18 cellular contexts compared by ENCODE assay signal in genomic region chr1:21304488-21304887, GRCh38. TPM values are rescaled to one million over a fixed set of nuclear protein-coding genes. Genes with fewer than 3 reads are reported as not detected.
DNase-seq lines count a peak whose midpoint lies in the region; ATAC-seq, FAIRE-seq and TF ChIP-seq lines count a peak whose summit lies in the region.
"Had no signal": no experiment of that assay in that cellular context is flagged by ENCODE, and none has a peak within 500 bp of the region (broad histone marks: within the 10 kb centered on the region; RNA-seq: fewer than 3 reads in every experiment).

No MANE protein-coding gene starts in this region.

- peak overlapping the region; percentile 38 for H3K27ac Mint-ChIP-seq in activated CD4-positive, alpha-beta T cell treated with anti-CD3 and anti-CD28 coated beads, Interleukin-2, amount 10 ng/mL, durations not matched to agents 7 days and 5 days
- H3K27ac Mint-ChIP-seq in activated naive CD4-positive, alpha-beta T cell treated with anti-CD3 and anti-CD28 coated beads, Interleukin-2, amount 50 U/mL, for 72 hours, result no peak overlapping the region
- H3K27ac Mint-ChIP-seq: T-helper 2 cell treated with Interferon-gamma antibody and Interleukin-4, amounts not matched to agents 5 μg/mL and 100 μg/mL, for 36 hours had no signal

- H3K27me3 ChIP-seq in fibroblast of lung (ENCODE audit: control insufficient read depth, insufficient read depth, low read length) (no peaks in the 10 kb centered on the region), subcutaneous abdominal adipose tissue (ENCODE audit: control insufficient read depth in 5 of 5, insufficient read depth in 4 of 5, low read length in 5 of 5) (no peaks in the 10 kb centered on the region), right lobe of liver (no peaks in the 10 kb centered on the region)

- no peaks in the 10 kb centered on the region for H3K27me3 Mint-ChIP-seq in activated CD4-positive, alpha-beta T cell treated with anti-CD3 and anti-CD28 coated beads, Interleukin-2, amount 10 ng/mL, durations not matched to agents 7 days and 5 days

- H3K79me2 ChIP-seq in fibroblast of lung (ENCODE audit: control insufficient read depth, insufficient read depth, low read length), result peaks cover 48% of the 10 kb centered on the region

- no peaks in the 10 kb centered on the region for H3K9me3 Mint-ChIP-seq in activated CD4-positive, alpha-beta T cell treated with anti-CD3 and anti-CD28 coated beads, Interleukin-2, amount 10 ng/mL, durations not matched to agents 7 days and 5 days
- H3K9me3 Mint-ChIP-seq in activated naive CD4-positive, alpha-beta T cell treated with anti-CD3 and anti-CD28 coated beads, Interleukin-2, amount 50 U/mL, for 72 hours, result no peaks in the 10 kb centered on the region
- H3K9me3 Mint-ChIP-seq: H9; T-helper 2 cell treated with Interferon-gamma antibody and Interleukin-4, amounts not matched to agents 5 μg/mL and 100 μg/mL, for 36 hours had no signal

- H3K4me1 ChIP-seq in fibroblast of lung (ENCODE audit: control insufficient read depth, extremely low read depth, insufficient read depth, low read length) (peaks cover 49% of the 10 kb centered on the region), subcutaneous abdominal adipose tissue (ENCODE audit: control insufficient read depth in 5 of 5, insufficient read depth in 5 of 5, low read length in 5 of 5) (peaks cover 6 to 54% (median 38%) of the 10 kb centered on the region in 5 donors), right lobe of liver (peaks cover 0 to 9% (median 3%) of the 10 kb centered on the region in 4 donors)

- intact Hi-C loops in right lobe of liver (cut with DNase I), result no loop called here

- H3K9ac ChIP-seq in fibroblast of lung (ENCODE audit: insufficient read depth, low read length), result no peak overlapping the region
- no peak overlapping the region for H3K9ac ChIP-seq in subcutaneous abdominal adipose tissue (ENCODE audit: low read length in 5 of 5)

- no peak for ATAC-seq in right lobe of liver
- ATAC-seq in activated naive CD4-positive, alpha-beta T cell treated with anti-CD3 and anti-CD28 coated beads, Interleukin-2, amount 50 U/mL, for 72 hours, result no peak
- ATAC-seq: lower lobe of right lung had no signal

- no peak overlapping the region for H3K4me3 Mint-ChIP-seq in activated CD4-positive, alpha-beta T cell treated with anti-CD3 and anti-CD28 coated beads, Interleukin-2, amount 10 ng/mL, durations not matched to agents 7 days and 5 days
- H3K4me3 Mint-ChIP-seq: H9; T-helper 2 cell treated with Interferon-gamma antibody and Interleukin-4, amounts not matched to agents 5 μg/mL and 100 μg/mL, for 36 hours had no signal

- H3K4me3 ChIP-seq in fibroblast of lung (replicated peaks in 1 of 4; ENCODE audit: control extremely low read depth in 1 of 4, insufficient read depth in 1 of 4, low read depth in 3 of 4, low read length in 4 of 4) (no peak overlapping the region), subcutaneous abdominal adipose tissue (ENCODE audit: low read depth in 1 of 5, low read length in 5 of 5) (no peak overlapping the region), right lobe of liver (no peak overlapping the region)
- H3K4me3 ChIP-seq: lower lobe of right lung, thoracic aorta had no signal

- no peak overlapping the region for H2AFZ ChIP-seq in fibroblast of lung (ENCODE audit: low read length)

- POLR2A ChIA-PET in activated CD4-positive, alpha-beta T cell treated with anti-CD3 and anti-CD28 coated beads, Interleukin-2, amount 10 ng/mL, durations not matched to agents 7 days and 5 days (lab: Charles Lee), result no interaction called here
- POLR2A ChIA-PET in RWPE1 (lab: Yijun Ruan, JAX; ENCODE audit: low non-redundant PET), result no interaction called here

- peaks cover 67% of the 10 kb centered on the region for H3K4me1 Mint-ChIP-seq in activated CD4-positive, alpha-beta T cell treated with anti-CD3 and anti-CD28 coated beads, Interleukin-2, amount 10 ng/mL, durations not matched to agents 7 days and 5 days

- 89% methylated on average over 2 of the region's 2 CpGs for WGBS in right lobe of liver (ENCODE audit: insufficient coverage, low coverage, low lambda C conversion rate, missing lambda C conversion rate)

- no peaks in the 10 kb centered on the region for H3K36me3 Mint-ChIP-seq in activated CD4-positive, alpha-beta T cell treated with anti-CD3 and anti-CD28 coated beads, Interleukin-2, amount 10 ng/mL, durations not matched to agents 7 days and 5 days (ENCODE audit: low read depth)
- H3K36me3 Mint-ChIP-seq in activated naive CD4-positive, alpha-beta T cell treated with anti-CD3 and anti-CD28 coated beads, Interleukin-2, amount 50 U/mL, for 72 hours, result no peaks in the 10 kb centered on the region

- H3K27ac ChIP-seq in RWPE1 (peak overlapping the region; percentile 95), fibroblast of lung (ENCODE audit: insufficient read depth, low read length) (peak overlapping the region; percentile 34), subcutaneous abdominal adipose tissue (ENCODE audit: low read depth, low read length) (peak overlapping the region; percentile 76), right lobe of liver (no peak overlapping the region)
- H3K27ac ChIP-seq: lower lobe of right lung, thoracic aorta had no signal

- no peaks in the 10 kb centered on the region for H3K9me3 ChIP-seq in fibroblast of lung (ENCODE audit: control insufficient read depth, insufficient read depth, low read depth, low read length)
- H3K9me3 ChIP-seq in subcutaneous abdominal adipose tissue (ENCODE audit: control insufficient read depth in 5 of 5, low read length in 5 of 5), result no peaks in the 10 kb centered on the region
- H3K9me3 ChIP-seq in right lobe of liver, result no peaks in the 10 kb centered on the region
- H3K9me3 ChIP-seq: lower lobe of right lung, thoracic aorta had no signal

- no peak overlapping the region for H3K4me2 ChIP-seq in fibroblast of lung (ENCODE audit: extremely low read depth, insufficient read depth, low read length)

- TF ChIP-seq CTCF in RWPE1 (conservative IDR thresholded peaks at IDR 0.05; ENCODE audit: low read depth) (no peak), fibroblast of lung (conservative IDR thresholded peaks at IDR 0.05 in 1 of 2, IDR thresholded peaks at IDR 0.05 in 1 of 2; ENCODE audit: low read depth in 1 of 2, low read length in 2 of 2) (no peak), right lobe of liver (IDR thresholded peaks at IDR 0.05) (no peak)

- no peak for DNase-seq in activated CD4-positive, alpha-beta T cell treated with anti-CD3 and anti-CD28 coated beads, Interleukin-2, amount 10 ng/mL, durations not matched to agents 7 days and 5 days
- no peak for DNase-seq in activated CD4-positive, alpha-beta T cell treated with anti-CD3 and anti-CD28 coated beads for 1 hour
- DNase-seq in RWPE1 (ENCODE audit: low spot score) (no peak), fibroblast of lung (ENCODE audit: low read depth in 2 of 2) (no peak), right lobe of liver (no peak), GM19239 (ENCODE audit: insufficient read length, low spot score) (no peak)
- DNase-seq in activated naive CD4-positive, alpha-beta T cell treated with anti-CD3 and anti-CD28 coated beads, Interleukin-2, amount 50 U/mL, for 72 hours (ENCODE audit: low spot score in 2 of 2), result no peak
- DNase-seq: ACHN; activated CD4-positive, alpha-beta T cell treated with anti-CD3 and anti-CD28 coated beads, Interleukin-2, amount 50 U/mL, for 1 hour; Calu3; GF-D8; H9; lower lobe of right lung had no signal

- peaks cover 2% of the 10 kb centered on the region for H3K36me3 ChIP-seq in fibroblast of lung (ENCODE audit: control insufficient read depth, insufficient read depth, low read length)
- H3K36me3 ChIP-seq in subcutaneous abdominal adipose tissue (ENCODE audit: control insufficient read depth in 5 of 5, insufficient read depth in 5 of 5, low read length in 5 of 5), result no peaks in the 10 kb centered on the region
- no peaks in the 10 kb centered on the region for H3K36me3 ChIP-seq in right lobe of liver
- H3K36me3 ChIP-seq: lower lobe of right lung, thoracic aorta had no signal

- FAIRE-seq in GM19239 (lab: Jason Lieb, UNC), result no peak
- FAIRE-seq: endometrium, frontal cortex had no signal

- no peak for TF ChIP-seq POLR2A in right lobe of liver (IDR thresholded peaks at IDR 0.05)

- CTCF ChIA-PET in activated CD4-positive, alpha-beta T cell treated with anti-CD3 and anti-CD28 coated beads, Interleukin-2, amount 10 ng/mL, durations not matched to agents 7 days and 5 days (lab: Charles Lee), result interaction anchor here (0.6 kb wide), 2 partner anchors 18 to 222 kb away, joined by 3 read pairs; no protein-coding TSS in a partner anchor
- CTCF ChIA-PET in RWPE1 (lab: Yijun Ruan, JAX), result no interaction called here

- no peaks in the 10 kb centered on the region for H4K20me1 ChIP-seq in fibroblast of lung (ENCODE audit: control insufficient read depth, extremely low read depth, insufficient read depth, low read length)

RNA-seq across cellular contexts. Expression of gene ECE1, which starts 14.2 kb away (rescaled TPM):
- 100 to 1,000 TPM; 101 to 107 TPM for total RNA-seq in activated CD4-positive, alpha-beta T cell treated with anti-CD3 and anti-CD28 coated beads, Interleukin-2, amount 10 ng/mL, durations not matched to agents 7 days and 5 days
- total RNA-seq in fibroblast of lung, result 57.3 and 138 TPM in 2 replicates
- 131 and 137 TPM in 2 replicates for polyA plus RNA-seq in fibroblast of lung
- 145 and 152 TPM in 2 replicates for polyA plus RNA-seq in fibroblast of lung (2012)
- polyA minus RNA-seq in fibroblast of lung (ENCODE audit: low replicate concordance), result 228 and 250 TPM in 2 replicates
- total RNA-seq in right lobe of liver, result 10 to 100 TPM; 39.7 to 61.3 (median 43.8) TPM
- total RNA-seq in activated naive CD4-positive, alpha-beta T cell treated with anti-CD3 and anti-CD28 coated beads, Interleukin-2, amount 50 U/mL, for 72 hours, result 100 to 1,000 TPM; 111 to 118 TPM

Comparison
In these comparisons a context has a peak if more than half of its experiments do, and no peak if none do; other contexts are left out.
1. H3K27ac ChIP-seq: peak in RWPE1 (single experiment), fibroblast of lung (single experiment) and subcutaneous abdominal adipose tissue (single experiment); none in right lobe of liver (0 of 3).